8 cellular contexts compared by ENCODE assay signal in genomic region chr5:115601709-115602584, GRCh38. TPM values are rescaled to one million over a fixed set of nuclear protein-coding genes. Genes with fewer than 3 reads are reported as not detected.
DNase-seq lines count a peak whose midpoint lies in the region; ATAC-seq, FAIRE-seq and TF ChIP-seq lines count a peak whose summit lies in the region.

Gene TICAM2 (minus strand): TSS chr5:115602479. CDS start chr5:115581256, 21,223 bp downstream.

- H3K27me3 Mint-ChIP-seq in CD8-positive, alpha-beta T cell (ENCODE audit: low read depth) = no peaks in the 10 kb centered on the region

- peak within 1 kb of the TSS; percentile 48 for H3K27ac ChIP-seq in CD8-positive, alpha-beta T cell (ENCODE audit: low read depth, low read length)
- peak within 1 kb of the TSS; percentile 76 for H3K27ac ChIP-seq in K562 (ENCODE audit: extremely low read depth, low read depth, low read length)
- H3K27ac ChIP-seq in iPS-20b (ENCODE audit: low read length) = no peak within 1 kb of the TSS
- H3K27ac ChIP-seq in small intestine (ENCODE audit: low read depth in 1 of 2, low read length in 1 of 2) = peak within 1 kb of the TSS; percentile 73 to 96

- H3K36me3 ChIP-seq in CD8-positive, alpha-beta T cell (ENCODE audit: insufficient read depth, low read length) = no peaks in the 10 kb centered on the region
- H3K36me3 ChIP-seq in K562 (ENCODE audit: control insufficient read depth, insufficient read depth, low read length) (peaks cover 25% of the 10 kb centered on the region; the same call in 2 of the 3 replicates), iPS-20b (ENCODE audit: insufficient read depth, low read depth, low read length) (no peaks in the 10 kb centered on the region), small intestine (ENCODE audit: control insufficient read depth in 2 of 2, insufficient read depth in 2 of 2, low read length in 2 of 2) (no peaks in the 10 kb centered on the region)

- in situ Hi-C loops in K562 (cut with MboI) = no loop called here

- H3K4me1 Mint-ChIP-seq in CD8-positive, alpha-beta T cell (ENCODE audit: low read depth) = peaks cover 28% of the 10 kb centered on the region

- CTCF ChIA-PET in CD8-positive, alpha-beta T cell (lab: Charles Lee) = interaction anchor here (0.7 to 1.9 kb wide), 8 partner anchors 12 to 32 kb away, joined by 3 to 6 read pairs (median 3); partner anchors contain the start of gene TMED7
- CTCF ChIA-PET in K562 (lab: Yijun Ruan, JAX; ENCODE audit: low intra/inter-chr PET ratio) = no interaction called here

- peaks cover 4% of the 10 kb centered on the region for H3K36me3 Mint-ChIP-seq in CD8-positive, alpha-beta T cell

- TF ChIP-seq POLR2A in K562 (conservative IDR thresholded peaks at IDR 0.05) = peak; percentile 50; the same call in 1 of the 2 replicates

- 23% methylated on average over 29 of the region's 71 CpGs for WGBS in K562 (ENCODE audit: insufficient coverage, low coverage, missing lambda C conversion rate)
- WGBS in small intestine, 3 donors = 0% methylated on average over 55 to 71 of the region's 71 CpGs

- peak; percentile 21 to 66 (median 42) for DNase-seq in CD8-positive, alpha-beta T cell
- DNase-seq in T-helper 9 cell = peak; percentile 39
- DNase-seq in K562 (ENCODE audit: extremely low read depth in 1 of 4, low spot score in 3 of 4) = peak; percentile 47 to 72 (median 60)
- DNase-seq in small intestine = peak; percentile 63
- DNase-seq in D721Med (ENCODE audit: insufficient read length, low spot score) = no peak

- peak; percentile 71 for FAIRE-seq in K562 (lab: Jason Lieb, UNC)
- FAIRE-seq in small intestine (lab: Jason Lieb, UNC) = no peak
- no peak for FAIRE-seq in D721Med (lab: Jason Lieb, UNC)

- peak within 1 kb of the TSS; percentile 55 to 88 for H3K9ac ChIP-seq in K562 (ENCODE audit: insufficient read depth in 1 of 2, low read depth in 2 of 2, low read length in 2 of 2)
- peak within 1 kb of the TSS; percentile 56; the same call in 1 of the 2 replicates for H3K9ac ChIP-seq in iPS-20b (ENCODE audit: low read depth, low read length)

- H3K9me1 ChIP-seq in K562 (ENCODE audit: control insufficient read depth, insufficient read depth, low read length) = no peaks in the 10 kb centered on the region

- H4K20me1 ChIP-seq in K562 (replicated peaks; ENCODE audit: control insufficient read depth, insufficient read depth, low read length) = no peaks in the 10 kb centered on the region

- H3K4me3 Mint-ChIP-seq in CD8-positive, alpha-beta T cell = peak within 1 kb of the TSS; percentile 76

- ATAC-seq in CD8-positive, alpha-beta T cell = peak; percentile 82
- ATAC-seq in GM19372 (IDR thresholded peaks at IDR 0.05; ENCODE audit: low read depth, unreplicated experiment) (peak; percentile 64), HG03457 (IDR thresholded peaks at IDR 0.05; ENCODE audit: unreplicated experiment) (peak; percentile 71), K562 (peak; percentile 92)

- H3K27ac Mint-ChIP-seq in CD8-positive, alpha-beta T cell = peak within 1 kb of the TSS; percentile 81

- H3K27me3 ChIP-seq in CD8-positive, alpha-beta T cell (ENCODE audit: insufficient read depth, low read length) = no peaks in the 10 kb centered on the region
- H3K27me3 ChIP-seq in K562 (ENCODE audit: control insufficient read depth in 2 of 2, insufficient read depth in 2 of 2, low read length in 2 of 2) (no peaks in the 10 kb centered on the region), iPS-20b (ENCODE audit: insufficient read depth, low read length) (no peaks in the 10 kb centered on the region), small intestine (ENCODE audit: control insufficient read depth in 2 of 2, insufficient read depth in 2 of 2, low read length in 2 of 2) (no peaks in the 10 kb centered on the region)

- 0 out of 3 replicates have a peak, but pooled peaks cover 10% of the 10 kb centered on the region for H3K79me2 ChIP-seq in K562 (ENCODE audit: control insufficient read depth, insufficient read depth, low read length)

- BruUV-seq in K562 (replicated peaks; lab: Mats Ljungman, UMichigan) = no TSS peak

- no peaks in the 10 kb centered on the region for H3K9me3 ChIP-seq in CD8-positive, alpha-beta T cell (ENCODE audit: low read length)
- H3K9me3 ChIP-seq in K562 (replicated peaks; ENCODE audit: control insufficient read depth, insufficient read depth, low read depth, low read length) = no peaks in the 10 kb centered on the region
- no peaks in the 10 kb centered on the region for H3K9me3 ChIP-seq in iPS-20b (ENCODE audit: insufficient read depth, low read depth, low read length)
- no peaks in the 10 kb centered on the region for H3K9me3 ChIP-seq in small intestine (ENCODE audit: control insufficient read depth, low read depth)

- no peaks in the 10 kb centered on the region for H3K9me3 Mint-ChIP-seq in CD8-positive, alpha-beta T cell

- intact Hi-C loops in CD8-positive, alpha-beta T cell (cut with DNase I, micrococcal nuclease) = loop anchor here (1.0 to 5.0 kb wide), 4 partner anchors 17 to 60 kb away; partner anchors contain the start of gene FEM1C (in 2 of the 2)
- intact Hi-C loops in K562 (cut with micrococcal nuclease) = no loop called here

- no peak for TF ChIP-seq EP300 in K562 (IDR thresholded peaks at IDR 0.05; ENCODE audit: low read length)

- H3K4me1 ChIP-seq in CD8-positive, alpha-beta T cell (ENCODE audit: insufficient read depth, low read length) = no peaks in the 10 kb centered on the region
- peaks cover 3 to 8% of the 10 kb centered on the region in 2 experiments; a peak in 2 of 5 replicates for H3K4me1 ChIP-seq in K562 (replicated peaks in 1 of 2; ENCODE audit: control insufficient read depth in 2 of 2, insufficient read depth in 2 of 2, low read length in 2 of 2)
- peaks cover 6% of the 10 kb centered on the region; the same call in 1 of the 2 replicates for H3K4me1 ChIP-seq in iPS-20b (ENCODE audit: insufficient read depth, low read length)
- no peaks in the 10 kb centered on the region for H3K4me1 ChIP-seq in small intestine (ENCODE audit: control insufficient read depth in 2 of 2, insufficient read depth in 1 of 2, low read depth in 1 of 2, low read length in 1 of 2)

- POLR2A ChIA-PET in CD8-positive, alpha-beta T cell (lab: Charles Lee) = interaction anchor here (1.0 kb wide), 1 partner anchor 59 kb away, joined by 4 read pairs; no protein-coding TSS in a partner anchor
- POLR2A ChIA-PET in K562 (lab: Yijun Ruan, JAX) = interaction anchor here (0.6 to 0.9 kb wide), 4 partner anchors 9 to 52 kb away, joined by 3 to 4 read pairs (median 3); no protein-coding TSS in a partner anchor

- H2AFZ ChIP-seq in K562 (ENCODE audit: low read depth, low read length) = peak within 1 kb of the TSS; percentile 79

- H3K4me2 ChIP-seq in K562 (ENCODE audit: insufficient read depth, low read length) = peak within 1 kb of the TSS; percentile 54

- peak within 1 kb of the TSS; percentile 56 for H3K4me3 ChIP-seq in CD8-positive, alpha-beta T cell (ENCODE audit: low read depth, low read length)
- H3K4me3 ChIP-seq in K562 = peak within 1 kb of the TSS; percentile 43
- H3K4me3 ChIP-seq in iPS-20b (ENCODE audit: low read length) = peak within 1 kb of the TSS; percentile 70
- H3K4me3 ChIP-seq in small intestine (ENCODE audit: low read depth in 1 of 2, low read length in 2 of 2) = peak within 1 kb of the TSS; percentile 78 to 86

- peak; percentile 30 for TF ChIP-seq CTCF in CD8-positive, alpha-beta T cell (IDR thresholded peaks at IDR 0.05)
- peak in 2 of 3 experiments; percentile 22 to 75; a peak in 3 of 6 replicates for TF ChIP-seq CTCF in K562 (IDR thresholded peaks at IDR 0.05 in 2 of 3, conservative IDR thresholded peaks at IDR 0.05 in 1 of 3; ENCODE audit: insufficient read depth in 2 of 3, low read depth in 1 of 3, low read length in 3 of 3)
- TF ChIP-seq CTCF in D721Med (IDR thresholded peaks at IDR 0.05; ENCODE audit: insufficient read depth, missing control alignments) = no peak

- TF ChIP-seq RAD21 in K562 (CRISPR knock-in tag; conservative IDR thresholded peaks at IDR 0.05 in 1 of 2, IDR thresholded peaks at IDR 0.05 in 1 of 2) = no peak

TF ChIP-seq in K562, 482 proteins besides CTCF, POLR2A, EP300 and RAD21 (continues in another document):
- peak; percentile 20; the same call in 1 of the 2 replicates for TF ChIP-seq GATAD2B (IDR thresholded peaks at IDR 0.05; ENCODE audit: borderline replicate concordance)
- no peak for TF ChIP-seq ZBTB34 (CRISPR knock-in tag; IDR thresholded peaks at IDR 0.05)
- TF ChIP-seq MAZ (CRISPR knock-in tag; conservative IDR thresholded peaks at IDR 0.05 in 1 of 2, IDR thresholded peaks at IDR 0.05 in 1 of 2) = peak; percentile 27 to 60; a peak in 2 of 4 replicates

RNA-seq across cellular contexts. Expression of gene TICAM2, which starts in this region (rescaled TPM):
- total RNA-seq in CD8-positive, alpha-beta T cell = under 1 TPM; 0.27 to 0.36 TPM
- 0.32 and 2.6 TPM in 2 replicates for total RNA-seq in K562 (2011; cell fraction: chromatin; rRNA removed; ENCODE audit: low replicate concordance)
- 0.26 and 0.33 TPM in 2 replicates for total RNA-seq in K562 (2011; cell fraction: nucleolus; rRNA removed)
- 0.95 and 2.5 TPM in 2 replicates for total RNA-seq in K562 (2011; cell fraction: nucleoplasm; rRNA removed)
- total RNA-seq in K562 (2014; rRNA removed) = 0.41 and 0.69 TPM in 2 replicates
- total RNA-seq in K562 (2014; rRNA removed; fragmentation: Illumina TruSeq; extraction: Trizol) = 0.98 TPM in 1 of 2 replicates, not detected in the other
- total RNA-seq in K562 (2015; rRNA removed; fragmentation: Illumina TruSeq; extraction: Trizol) = 1.2 and 2.2 TPM in 2 replicates
- total RNA-seq in K562 (2021) = 1.7 and 2.1 TPM in 2 replicates
- polyA plus RNA-seq in K562 (2011; rRNA removed) = 0.17 TPM in 1 of 2 replicates, not detected in the other
- polyA plus RNA-seq in K562 (2011; cell fraction: cytosol; rRNA removed) = 0.01 and 0.03 TPM in 2 replicates
- polyA plus RNA-seq in K562 (2011; cell fraction: nucleus; rRNA removed) = 0.20 and 0.35 TPM in 2 replicates
- polyA plus RNA-seq in K562 (2012) = 1.1 and 1.2 TPM in 2 replicates
- 1.8 TPM in 1 of 2 replicates, not detected in the other for polyA plus RNA-seq in K562 (2014; fragmentation: Illumina TruSeq; extraction: Trizol)
- polyA plus RNA-seq in K562 (2014; fragmentation: Nextera tagmentation; extraction: Ambion mirVana) = 1 to 10 TPM in 1 of 2 experiments, under 1 TPM in 1; 0.93 to 1.6 TPM
- 0.15 and 0.38 TPM in 2 replicates for polyA plus RNA-seq in K562 (2014; rRNA removed)
- 0.07 TPM in 1 of 2 replicates, not detected in the other for polyA minus RNA-seq in K562 (2011; rRNA and poly(A)+ RNA removed)
- polyA minus RNA-seq in K562 (2011; cell fraction: cytosol; rRNA and poly(A)+ RNA removed) = not detected in 2 replicates
- polyA minus RNA-seq in K562 (2011; cell fraction: nucleus; rRNA and poly(A)+ RNA removed) = 0.81 and 2.2 TPM in 2 replicates
- polyA plus RNA-seq in small intestine = 1 to 10 TPM in 2 of 3 donors, under 1 TPM in 1; 0.27 to 1.6 (median 1.4) TPM

Comparison
In these comparisons a context has a peak if more than half of its experiments do, and no peak if none do; other contexts are left out.
1. Peak in DNase-seq, ATAC-seq, H3K4me3 ChIP-seq and H3K27ac ChIP-seq in CD8-positive, alpha-beta T cell; RNA of the gene not detected or under 1 TPM.